ENCODE assay signal across 11 cellular contexts in the genomic region with DNA sequence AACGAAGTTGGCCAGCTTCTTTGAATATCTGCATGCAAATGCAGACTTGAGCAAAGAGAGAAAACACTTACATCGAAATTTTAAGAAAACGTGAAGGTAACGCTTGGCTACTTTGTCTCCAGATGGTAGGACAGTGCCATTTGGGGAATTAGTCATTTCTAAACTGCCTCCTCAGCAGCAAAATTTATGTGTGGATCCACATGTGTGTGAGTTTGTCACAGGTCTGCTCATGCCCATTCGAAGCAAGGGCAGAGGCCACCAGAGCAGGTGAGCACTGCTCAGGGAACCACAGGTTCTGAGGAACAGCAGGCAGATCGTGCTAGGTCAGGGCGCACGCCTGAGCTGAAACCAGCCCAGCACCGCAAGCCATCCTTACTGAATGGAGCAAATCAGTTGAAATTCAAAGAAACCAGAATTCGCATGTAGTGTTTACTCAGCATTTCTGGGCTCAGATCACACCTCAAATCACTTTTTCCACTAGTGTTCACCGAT.
DNase-seq lines count a peak whose midpoint lies in the region; ATAC-seq, FAIRE-seq and TF ChIP-seq lines count a peak whose summit lies in the region.
"Had no signal": no experiment of that assay in that cellular context is flagged by ENCODE, and none has a peak within 500 bp of the region (broad histone marks: within the 10 kb centered on the region; RNA-seq: fewer than 3 reads in every experiment).

No MANE protein-coding gene starts in this region.

- no peaks in the 10 kb centered on the region for H4K20me1 ChIP-seq in DND-41 (ENCODE audit: insufficient read depth, low read length)

- H3K36me3 ChIP-seq in DND-41 (ENCODE audit: insufficient read depth, low read length): peaks cover 46% of the 10 kb centered on the region

- no peak overlapping the region for H3K4me3 Mint-ChIP-seq in activated T-helper 2 cell treated with anti-CD3 and anti-CD28 coated beads, Interferon-gamma antibody, Interleukin-2, Interleukin-4, amounts not matched to agents 10 μg/mL and 5 μg/mL and 100 μg/mL, durations not matched to agents 14 hours and 24 hours and 36 hours (ENCODE audit: low read depth)

- FAIRE-seq in RCC 7860 (lab: Jason Lieb, UNC): no peak
- FAIRE-seq: keratinocyte had no signal

- no peak overlapping the region for H2AFZ ChIP-seq in DND-41 (ENCODE audit: low read depth, low read length)

- no peaks in the 10 kb centered on the region for H3K27me3 ChIP-seq in DND-41 (ENCODE audit: insufficient read depth, low read length, poor library complexity)
- H3K27me3 ChIP-seq: BLaER1 treated with 17β-estradiol and CSF1 and Interleukin-3, amounts not matched to agents 10 nM and 100 nM had no signal

- no peaks in the 10 kb centered on the region for H3K27me3 Mint-ChIP-seq in activated T-helper 2 cell treated with anti-CD3 and anti-CD28 coated beads, Interferon-gamma antibody, Interleukin-2, Interleukin-4, amounts not matched to agents 10 μg/mL and 5 μg/mL and 100 μg/mL, durations not matched to agents 14 hours and 24 hours and 36 hours (ENCODE audit: low read depth)

- ATAC-seq in DND-41 (ENCODE audit: insufficient read depth, low read depth) (no peak), HG03135 (IDR thresholded peaks at IDR 0.05; ENCODE audit: unreplicated experiment) (peak; percentile 54)

- H3K9me3 ChIP-seq in DND-41 (ENCODE audit: insufficient read depth, low read length, severe bottlenecking): no peaks in the 10 kb centered on the region
- H3K9me3 ChIP-seq: BLaER1 treated with 17β-estradiol and CSF1 and Interleukin-3, amounts not matched to agents 10 nM and 100 nM had no signal

- no peak overlapping the region for H3K4me2 ChIP-seq in DND-41 (ENCODE audit: insufficient read depth, low read length)

- no peaks in the 10 kb centered on the region for H3K79me2 ChIP-seq in DND-41 (ENCODE audit: insufficient read depth, low read length)

- no peaks in the 10 kb centered on the region for H3K9me3 Mint-ChIP-seq in activated T-helper 2 cell treated with anti-CD3 and anti-CD28 coated beads, Interferon-gamma antibody, Interleukin-2, Interleukin-4, amounts not matched to agents 10 μg/mL and 5 μg/mL and 100 μg/mL, durations not matched to agents 14 hours and 24 hours and 36 hours

- no peak overlapping the region for H3K4me3 ChIP-seq in DND-41 (ENCODE audit: low read depth in 1 of 2, low read length in 2 of 2)
- H3K4me3 ChIP-seq: BLaER1 treated with 17β-estradiol and CSF1 and Interleukin-3, amounts not matched to agents 10 nM and 100 nM had no signal

- peaks cover 19% of the 10 kb centered on the region for H3K4me1 ChIP-seq in DND-41 (ENCODE audit: insufficient read depth, low read length)

- peaks cover 49% of the 10 kb centered on the region for H3K36me3 Mint-ChIP-seq in activated T-helper 2 cell treated with anti-CD3 and anti-CD28 coated beads, Interferon-gamma antibody, Interleukin-2, Interleukin-4, amounts not matched to agents 10 μg/mL and 5 μg/mL and 100 μg/mL, durations not matched to agents 14 hours and 24 hours and 36 hours (ENCODE audit: low read depth)

- peak overlapping the region; percentile 83 for H3K27ac Mint-ChIP-seq in activated T-helper 2 cell treated with anti-CD3 and anti-CD28 coated beads, Interferon-gamma antibody, Interleukin-2, Interleukin-4, amounts not matched to agents 10 μg/mL and 5 μg/mL and 100 μg/mL, durations not matched to agents 14 hours and 24 hours and 36 hours

- peak overlapping the region; percentile 32 for H3K27ac ChIP-seq in DND-41 (ENCODE audit: low read length)
- H3K27ac ChIP-seq: BLaER1 treated with 17β-estradiol and CSF1 and Interleukin-3, amounts not matched to agents 10 nM and 100 nM had no signal

- no peak for TF ChIP-seq CTCF in DND-41 (IDR thresholded peaks at IDR 0.05; ENCODE audit: borderline replicate concordance, extremely low read depth, low read length, poor library complexity, severe bottlenecking)

- no peak overlapping the region for H3K9ac ChIP-seq in DND-41 (ENCODE audit: low read depth, low read length)

- DNase-seq in DND-41 (no peak), GM19240 (ENCODE audit: insufficient read length, low spot score) (peak; percentile 41), NCI-H526 treated with DMSO at 0.1 percent for 48 hours (lab: John Stamatoyannopoulos, UW) (no peak), UCSD-AML1 (lab: John Stamatoyannopoulos, UW; ENCODE audit: unreplicated experiment) (no peak), medulla oblongata (ENCODE audit: extremely low spot score) (no peak), RCC 7860 (ENCODE audit: low spot score) (no peak)
- DNase-seq in activated T-helper 2 cell treated with anti-CD3 and anti-CD28 coated beads, Interferon-gamma antibody, Interleukin-2, Interleukin-4, amounts not matched to agents 10 μg/mL and 5 μg/mL and 100 μg/mL, durations not matched to agents 14 hours and 24 hours and 36 hours (ENCODE audit: low spot score): peak; percentile 35
- DNase-seq: HCEC 1CT had no signal

- intact Hi-C loops in activated T-helper 2 cell treated with anti-CD3 and anti-CD28 coated beads, Interferon-gamma antibody, Interleukin-2, Interleukin-4, amounts not matched to agents 10 μg/mL and 5 μg/mL and 100 μg/mL, durations not matched to agents 14 hours and 24 hours and 36 hours (cut with micrococcal nuclease): loop anchor here (2.0 to 5.0 kb wide), 2 partner anchors 77 to 209 kb away; no protein-coding TSS in a partner anchor

- peaks cover 79% of the 10 kb centered on the region for H3K4me1 Mint-ChIP-seq in activated T-helper 2 cell treated with anti-CD3 and anti-CD28 coated beads, Interferon-gamma antibody, Interleukin-2, Interleukin-4, amounts not matched to agents 10 μg/mL and 5 μg/mL and 100 μg/mL, durations not matched to agents 14 hours and 24 hours and 36 hours (ENCODE audit: low read depth)

Comparison
In these comparisons a context has a peak if more than half of its experiments do, and no peak if none do; other contexts are left out.
1. DNase-seq: peak in GM19240 (single experiment) and activated T-helper 2 cell treated with anti-CD3 and anti-CD28 coated beads, Interferon-gamma antibody, Interleukin-2, Interleukin-4, amounts not matched to agents 10 μg/mL and 5 μg/mL and 100 μg/mL, durations not matched to agents 14 hours and 24 hours and 36 hours (single experiment); none in DND-41 (single experiment), NCI-H526 treated with DMSO at 0.1 percent for 48 hours (single experiment), UCSD-AML1 (single experiment), medulla oblongata (single experiment) and RCC 7860 (single experiment).